ENCODE assay signal across 8 cellular contexts in the genomic region with DNA sequence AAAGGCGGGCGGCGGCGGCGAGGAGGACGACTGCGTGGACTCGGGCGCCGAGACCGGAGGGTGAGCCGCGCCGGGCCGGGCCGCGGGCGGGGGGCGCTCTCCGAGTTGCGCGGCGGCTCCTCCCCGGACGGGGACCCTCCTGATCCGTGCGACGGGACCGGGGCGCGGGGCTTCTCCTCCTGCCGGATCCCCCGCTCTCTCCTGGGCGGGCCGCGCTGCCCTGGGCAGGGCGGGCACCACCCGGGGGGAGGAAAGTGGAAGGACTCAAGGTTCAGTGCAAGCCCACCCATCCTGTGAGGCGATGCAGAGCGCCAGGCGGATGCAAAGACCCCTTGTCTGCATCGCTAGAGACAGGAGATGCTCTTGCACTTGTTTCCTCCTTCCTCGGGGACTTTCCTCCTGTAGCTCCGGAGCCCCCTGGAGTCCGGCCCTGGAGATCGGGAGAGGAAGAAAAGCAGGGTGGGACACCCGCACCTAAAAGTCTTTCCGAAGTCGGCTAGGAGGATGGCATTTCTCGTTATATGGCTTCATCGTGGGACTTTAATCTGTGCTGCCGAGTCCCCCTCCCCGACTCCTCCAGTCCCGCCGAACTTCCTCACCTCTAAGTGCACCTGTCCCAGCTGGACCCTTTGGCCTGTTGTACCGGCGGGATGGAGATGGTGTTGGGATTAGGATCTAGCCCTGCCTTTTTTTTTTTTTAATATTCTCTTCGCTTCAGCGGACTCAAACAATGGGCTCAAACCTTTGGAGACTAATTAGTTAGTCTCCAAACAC. TPM values are rescaled to one million over a fixed set of nuclear protein-coding genes. Genes with fewer than 3 reads are reported as not detected.
DNase-seq lines count a peak whose midpoint lies in the region; ATAC-seq and TF ChIP-seq lines count a peak whose summit lies in the region.

No MANE protein-coding gene starts in this region.

- H3K36me3 ChIP-seq in esophagus squamous epithelium, result no peaks in the 10 kb centered on the region
- H3K36me3 ChIP-seq in neuron (ENCODE audit: insufficient read depth, low read length), result no peaks in the 10 kb centered on the region

- H3K27ac ChIP-seq in esophagus squamous epithelium, result peak overlapping the region; percentile 4 to 81 (median 60)

- 14 to 16% methylated on average over 16 of the region's 59 CpGs for WGBS in esophagus squamous epithelium, 2 donors

- no peak for TF ChIP-seq CTCF in esophagus squamous epithelium (IDR thresholded peaks at IDR 0.05)

- no peak for TF ChIP-seq POLR2A in esophagus squamous epithelium (IDR thresholded peaks at IDR 0.05)

- peak overlapping the region; percentile 45 to 95 (median 65) for H3K4me3 ChIP-seq in esophagus squamous epithelium
- H3K4me3 ChIP-seq in neuron (ENCODE audit: low read length), result peak overlapping the region; percentile 51

- peak; percentile 27 for ATAC-seq in HG02885 (IDR thresholded peaks at IDR 0.05; ENCODE audit: poor library complexity, unreplicated experiment)
- no peak for ATAC-seq in HG02759 (IDR thresholded peaks at IDR 0.05; ENCODE audit: unreplicated experiment)

- peaks cover 0 to 58% (median 0%) of the 10 kb centered on the region in 4 donors for H3K27me3 ChIP-seq in esophagus squamous epithelium
- H3K27me3 ChIP-seq in neuron (ENCODE audit: insufficient read depth, low read length), result peaks cover 18% of the 10 kb centered on the region

- H3K9me3 ChIP-seq in esophagus squamous epithelium (no peaks in the 10 kb centered on the region), neuron (ENCODE audit: low read length) (no peaks in the 10 kb centered on the region)

- peak; percentile 26 for DNase-seq in G401 (ENCODE audit: low spot score)
- peak; percentile 27 for DNase-seq in SW480 (ENCODE audit: low spot score)
- no peak for DNase-seq in esophagus squamous epithelium (lab: John Stamatoyannopoulos, UW)
- DNase-seq in NCI-H146 (lab: John Stamatoyannopoulos, UW), result no peak
- no peak for DNase-seq in stimulated activated CD4-positive, alpha-beta T cell treated with anti-CD3 and anti-CD28 coated beads, Interleukin-2, amount 100 ng/mL, for 48 hours

- H3K4me1 ChIP-seq in esophagus squamous epithelium (peaks cover 0 to 25% (median 6%) of the 10 kb centered on the region in 3 donors), neuron (ENCODE audit: insufficient read depth, low read length) (peaks cover 4% of the 10 kb centered on the region)

- peak overlapping the region; percentile 96 for H2AFZ ChIP-seq in neuron (ENCODE audit: low read depth, low read length)

- intact Hi-C loops in esophagus squamous epithelium (cut with DNase I), result no loop called here

- in situ Hi-C loops in G401 (cut with HindIII; ENCODE audit: low sequenced_read_pairs), result no loop called here

RNA-seq across cellular contexts. Expression of gene FAM124A, which starts 0.5 kb away (rescaled TPM):
- 0.49 and 0.95 TPM in 2 replicates for total RNA-seq in G401 (2014; rRNA removed; shearing (Covaris generic))
- total RNA-seq in esophagus squamous epithelium, result 1 to 10 TPM in 3 of 4 donors, under 1 TPM in 1; 0.45 to 2.5 (median 1.3) TPM

Comparison
In these comparisons a context has a peak if more than half of its experiments do, and no peak if none do; other contexts are left out.
1. DNase-seq: peak in G401 (single experiment) and SW480 (single experiment); none in esophagus squamous epithelium (single experiment), NCI-H146 (single experiment) and stimulated activated CD4-positive, alpha-beta T cell treated with anti-CD3 and anti-CD28 coated beads, Interleukin-2, amount 100 ng/mL, for 48 hours (0 of 2).